ENCODE assay signal across 1 cellular context in genomic region chr20:63979549-63980316, GRCh38.
A peak's percentile ranks its signal among the peaks of the same experiment; 100 is the strongest.
TF ChIP-seq lines count a peak whose summit lies in the region.

SAMD10 (minus strand) TSS chr20:63979642; CDS start chr20:63979467, 175 bp downstream.

TF ChIP-seq in HepG2, 621 proteins besides CTCF, POLR2A, EP300 and RAD21 (continued from another document and continues in another):
- TF ChIP-seq ZNF142 (CRISPR knock-in tag; IDR thresholded peaks at IDR 0.05) (no peak; the same call in 1 of the 2 replicates), ZNF841 (CRISPR knock-in tag; IDR thresholded peaks at IDR 0.05; ENCODE audit: borderline replicate concordance) (no peak), GTF2F1 (IDR thresholded peaks at IDR 0.05; ENCODE audit: low read length) (no peak), MXI1 (IDR thresholded peaks at IDR 0.05; ENCODE audit: borderline replicate concordance, low read depth, low read length) (0 out of 3 replicates have a peak, but pooled peaks have one; percentile 7), SKI (IDR thresholded peaks at IDR 0.05; ENCODE audit: partially characterized antibody) (no peak), NFIB (CRISPR knock-in tag; IDR thresholded peaks at IDR 0.05; ENCODE audit: borderline replicate concordance) (no peak), PHB2 (IDR thresholded peaks at IDR 0.05; ENCODE audit: partially characterized antibody) (no peak), RFXAP (CRISPR knock-in tag; IDR thresholded peaks at IDR 0.05; ENCODE audit: borderline replicate concordance) (no peak), ZNF616 (CRISPR knock-in tag; IDR thresholded peaks at IDR 0.05; ENCODE audit: low read depth) (0 out of 2 replicates have a peak, but pooled peaks have one; percentile 25), NR2F6 (IDR thresholded peaks at IDR 0.05) (no peak), NR2F6 (CRISPR knock-in tag; IDR thresholded peaks at IDR 0.05) (peak; percentile 30; the same call in 1 of the 2 replicates), MIXL1 (CRISPR knock-in tag; IDR thresholded peaks at IDR 0.05) (0 out of 2 replicates have a peak, but pooled peaks have one; percentile 6), FOXC1 (CRISPR knock-in tag; IDR thresholded peaks at IDR 0.05; ENCODE audit: borderline replicate concordance) (peak; percentile 77), SRSF4 (IDR thresholded peaks at IDR 0.05; ENCODE audit: low read depth, low read length, poor library complexity, severe bottlenecking) (no peak), MTF1 (CRISPR knock-in tag; IDR thresholded peaks at IDR 0.05) (no peak), RXRB (CRISPR knock-in tag; IDR thresholded peaks at IDR 0.05; ENCODE audit: borderline replicate concordance) (no peak), ZNF512 (CRISPR knock-in tag; IDR thresholded peaks at IDR 0.05) (no peak), HMG20A (CRISPR knock-in tag; IDR thresholded peaks at IDR 0.05; ENCODE audit: borderline replicate concordance) (no peak)
- TF ChIP-seq, protein P1, sequence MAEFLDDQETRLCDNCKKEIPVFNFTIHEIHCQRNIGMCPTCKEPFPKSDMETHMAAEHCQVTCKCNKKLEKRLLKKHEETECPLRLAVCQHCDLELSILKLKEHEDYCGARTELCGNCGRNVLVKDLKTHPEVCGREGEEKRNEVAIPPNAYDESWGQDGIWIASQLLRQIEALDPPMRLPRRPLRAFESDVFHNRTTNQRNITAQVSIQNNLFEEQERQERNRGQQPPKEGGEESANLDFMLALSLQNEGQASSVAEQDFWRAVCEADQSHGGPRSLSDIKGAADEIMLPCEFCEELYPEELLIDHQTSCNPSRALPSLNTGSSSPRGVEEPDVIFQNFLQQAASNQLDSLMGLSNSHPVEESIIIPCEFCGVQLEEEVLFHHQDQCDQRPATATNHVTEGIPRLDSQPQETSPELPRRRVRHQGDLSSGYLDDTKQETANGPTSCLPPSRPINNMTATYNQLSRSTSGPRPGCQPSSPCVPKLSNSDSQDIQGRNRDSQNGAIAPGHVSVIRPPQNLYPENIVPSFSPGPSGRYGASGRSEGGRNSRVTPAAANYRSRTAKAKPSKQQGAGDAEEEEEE (CRISPR knock-in tag; IDR thresholded peaks at IDR 0.05; ENCODE audit: borderline replicate concordance), result no peak
- TF ChIP-seq, protein P2, sequence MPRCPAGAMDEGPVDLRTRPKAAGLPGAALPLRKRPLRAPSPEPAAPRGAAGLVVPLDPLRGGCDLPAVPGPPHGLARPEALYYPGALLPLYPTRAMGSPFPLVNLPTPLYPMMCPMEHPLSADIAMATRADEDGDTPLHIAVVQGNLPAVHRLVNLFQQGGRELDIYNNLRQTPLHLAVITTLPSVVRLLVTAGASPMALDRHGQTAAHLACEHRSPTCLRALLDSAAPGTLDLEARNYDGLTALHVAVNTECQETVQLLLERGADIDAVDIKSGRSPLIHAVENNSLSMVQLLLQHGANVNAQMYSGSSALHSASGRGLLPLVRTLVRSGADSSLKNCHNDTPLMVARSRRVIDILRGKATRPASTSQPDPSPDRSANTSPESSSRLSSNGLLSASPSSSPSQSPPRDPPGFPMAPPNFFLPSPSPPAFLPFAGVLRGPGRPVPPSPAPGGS (CRISPR knock-in tag; IDR thresholded peaks at IDR 0.05), result no peak; the same call in 1 of the 2 replicates
- TF ChIP-seq, protein P3, sequence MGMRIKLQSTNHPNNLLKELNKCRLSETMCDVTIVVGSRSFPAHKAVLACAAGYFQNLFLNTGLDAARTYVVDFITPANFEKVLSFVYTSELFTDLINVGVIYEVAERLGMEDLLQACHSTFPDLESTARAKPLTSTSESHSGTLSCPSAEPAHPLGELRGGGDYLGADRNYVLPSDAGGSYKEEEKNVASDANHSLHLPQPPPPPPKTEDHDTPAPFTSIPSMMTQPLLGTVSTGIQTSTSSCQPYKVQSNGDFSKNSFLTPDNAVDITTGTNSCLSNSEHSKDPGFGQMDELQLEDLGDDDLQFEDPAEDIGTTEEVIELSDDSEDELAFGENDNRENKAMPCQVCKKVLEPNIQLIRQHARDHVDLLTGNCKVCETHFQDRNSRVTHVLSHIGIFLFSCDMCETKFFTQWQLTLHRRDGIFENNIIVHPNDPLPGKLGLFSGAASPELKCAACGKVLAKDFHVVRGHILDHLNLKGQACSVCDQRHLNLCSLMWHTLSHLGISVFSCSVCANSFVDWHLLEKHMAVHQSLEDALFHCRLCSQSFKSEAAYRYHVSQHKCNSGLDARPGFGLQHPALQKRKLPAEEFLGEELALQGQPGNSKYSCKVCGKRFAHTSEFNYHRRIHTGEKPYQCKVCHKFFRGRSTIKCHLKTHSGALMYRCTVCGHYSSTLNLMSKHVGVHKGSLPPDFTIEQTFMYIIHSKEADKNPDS (CRISPR knock-in tag; IDR thresholded peaks at IDR 0.05), result no peak
- TF ChIP-seq, protein P4, sequence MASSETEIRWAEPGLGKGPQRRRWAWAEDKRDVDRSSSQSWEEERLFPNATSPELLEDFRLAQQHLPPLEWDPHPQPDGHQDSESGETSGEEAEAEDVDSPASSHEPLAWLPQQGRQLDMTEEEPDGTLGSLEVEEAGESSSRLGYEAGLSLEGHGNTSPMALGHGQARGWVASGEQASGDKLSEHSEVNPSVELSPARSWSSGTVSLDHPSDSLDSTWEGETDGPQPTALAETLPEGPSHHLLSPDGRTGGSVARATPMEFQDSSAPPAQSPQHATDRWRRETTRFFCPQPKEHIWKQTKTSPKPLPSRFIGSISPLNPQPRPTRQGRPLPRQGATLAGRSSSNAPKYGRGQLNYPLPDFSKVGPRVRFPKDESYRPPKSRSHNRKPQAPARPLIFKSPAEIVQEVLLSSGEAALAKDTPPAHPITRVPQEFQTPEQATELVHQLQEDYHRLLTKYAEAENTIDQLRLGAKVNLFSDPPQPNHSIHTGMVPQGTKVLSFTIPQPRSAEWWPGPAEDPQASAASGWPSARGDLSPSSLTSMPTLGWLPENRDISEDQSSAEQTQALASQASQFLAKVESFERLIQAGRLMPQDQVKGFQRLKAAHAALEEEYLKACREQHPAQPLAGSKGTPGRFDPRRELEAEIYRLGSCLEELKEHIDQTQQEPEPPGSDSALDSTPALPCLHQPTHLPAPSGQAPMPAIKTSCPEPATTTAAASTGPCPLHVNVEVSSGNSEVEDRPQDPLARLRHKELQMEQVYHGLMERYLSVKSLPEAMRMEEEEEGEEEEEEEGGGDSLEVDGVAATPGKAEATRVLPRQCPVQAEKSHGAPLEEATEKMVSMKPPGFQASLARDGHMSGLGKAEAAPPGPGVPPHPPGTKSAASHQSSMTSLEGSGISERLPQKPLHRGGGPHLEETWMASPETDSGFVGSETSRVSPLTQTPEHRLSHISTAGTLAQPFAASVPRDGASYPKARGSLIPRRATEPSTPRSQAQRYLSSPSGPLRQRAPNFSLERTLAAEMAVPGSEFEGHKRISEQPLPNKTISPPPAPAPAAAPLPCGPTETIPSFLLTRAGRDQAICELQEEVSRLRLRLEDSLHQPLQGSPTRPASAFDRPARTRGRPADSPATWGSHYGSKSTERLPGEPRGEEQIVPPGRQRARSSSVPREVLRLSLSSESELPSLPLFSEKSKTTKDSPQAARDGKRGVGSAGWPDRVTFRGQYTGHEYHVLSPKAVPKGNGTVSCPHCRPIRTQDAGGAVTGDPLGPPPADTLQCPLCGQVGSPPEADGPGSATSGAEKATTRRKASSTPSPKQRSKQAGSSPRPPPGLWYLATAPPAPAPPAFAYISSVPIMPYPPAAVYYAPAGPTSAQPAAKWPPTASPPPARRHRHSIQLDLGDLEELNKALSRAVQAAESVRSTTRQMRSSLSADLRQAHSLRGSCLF (CRISPR knock-in tag; IDR thresholded peaks at IDR 0.05; ENCODE audit: borderline replicate concordance), result no peak
- TF ChIP-seq, protein P5, sequence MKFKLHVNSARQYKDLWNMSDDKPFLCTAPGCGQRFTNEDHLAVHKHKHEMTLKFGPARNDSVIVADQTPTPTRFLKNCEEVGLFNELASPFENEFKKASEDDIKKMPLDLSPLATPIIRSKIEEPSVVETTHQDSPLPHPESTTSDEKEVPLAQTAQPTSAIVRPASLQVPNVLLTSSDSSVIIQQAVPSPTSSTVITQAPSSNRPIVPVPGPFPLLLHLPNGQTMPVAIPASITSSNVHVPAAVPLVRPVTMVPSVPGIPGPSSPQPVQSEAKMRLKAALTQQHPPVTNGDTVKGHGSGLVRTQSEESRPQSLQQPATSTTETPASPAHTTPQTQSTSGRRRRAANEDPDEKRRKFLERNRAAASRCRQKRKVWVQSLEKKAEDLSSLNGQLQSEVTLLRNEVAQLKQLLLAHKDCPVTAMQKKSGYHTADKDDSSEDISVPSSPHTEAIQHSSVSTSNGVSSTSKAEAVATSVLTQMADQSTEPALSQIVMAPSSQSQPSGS (CRISPR knock-in tag; IDR thresholded peaks at IDR 0.05), result 0 out of 2 replicates have a peak, but pooled peaks have one; percentile 12
- TF ChIP-seq, protein P6, sequence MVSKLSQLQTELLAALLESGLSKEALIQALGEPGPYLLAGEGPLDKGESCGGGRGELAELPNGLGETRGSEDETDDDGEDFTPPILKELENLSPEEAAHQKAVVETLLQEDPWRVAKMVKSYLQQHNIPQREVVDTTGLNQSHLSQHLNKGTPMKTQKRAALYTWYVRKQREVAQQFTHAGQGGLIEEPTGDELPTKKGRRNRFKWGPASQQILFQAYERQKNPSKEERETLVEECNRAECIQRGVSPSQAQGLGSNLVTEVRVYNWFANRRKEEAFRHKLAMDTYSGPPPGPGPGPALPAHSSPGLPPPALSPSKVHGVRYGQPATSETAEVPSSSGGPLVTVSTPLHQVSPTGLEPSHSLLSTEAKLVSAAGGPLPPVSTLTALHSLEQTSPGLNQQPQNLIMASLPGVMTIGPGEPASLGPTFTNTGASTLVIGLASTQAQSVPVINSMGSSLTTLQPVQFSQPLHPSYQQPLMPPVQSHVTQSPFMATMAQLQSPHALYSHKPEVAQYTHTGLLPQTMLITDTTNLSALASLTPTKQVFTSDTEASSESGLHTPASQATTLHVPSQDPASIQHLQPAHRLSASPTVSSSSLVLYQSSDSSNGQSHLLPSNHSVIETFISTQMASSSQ (IDR thresholded peaks at IDR 0.05; ENCODE audit: low read depth), result no peak
- TF ChIP-seq, protein P6 (CRISPR knock-in tag; IDR thresholded peaks at IDR 0.05; ENCODE audit: borderline replicate concordance), result no peak; the same call in 1 of the 2 replicates
